In the genomic region with DNA sequence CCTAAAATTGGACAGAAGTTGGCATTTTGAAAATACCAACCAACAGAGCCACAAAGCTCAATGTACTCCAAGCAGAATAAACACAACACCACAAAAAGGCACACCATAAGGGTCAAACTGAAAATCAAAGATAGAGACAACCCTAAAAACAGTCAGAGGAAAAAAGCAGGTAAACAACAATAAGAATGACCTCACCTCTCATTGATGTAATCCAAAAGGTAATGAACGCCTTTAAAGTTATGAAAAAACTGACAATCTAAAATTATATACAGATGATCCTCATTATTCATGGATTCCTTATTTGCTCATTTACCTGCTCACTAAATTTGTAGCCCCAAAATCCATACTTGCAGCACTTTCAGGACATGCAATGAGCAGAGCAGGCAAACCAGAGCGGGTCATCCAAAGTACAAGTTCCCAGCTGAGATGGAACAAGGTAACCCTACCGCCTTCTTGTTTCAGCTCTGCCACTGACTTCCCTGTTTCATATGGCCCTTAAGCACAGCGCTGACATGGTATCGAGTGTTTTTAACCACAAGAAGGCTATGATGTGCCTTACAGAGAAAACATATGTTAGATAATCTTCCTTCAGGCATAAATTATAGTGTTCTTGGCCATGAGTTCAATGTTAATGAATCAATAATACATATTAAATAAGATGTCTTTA, we compare ENCODE assay signal across 8 cellular contexts. TPM values are rescaled to one million over a fixed set of nuclear protein-coding genes. Genes with fewer than 3 reads are reported as not detected.
DNase-seq lines count a peak whose midpoint lies in the region; ATAC-seq and TF ChIP-seq lines count a peak whose summit lies in the region.

No MANE protein-coding gene starts in this region.

- no peak for TF ChIP-seq CTCF in progenitor cell of endocrine pancreas (IDR thresholded peaks at IDR 0.05; ENCODE audit: unreplicated experiment)

- H3K9me3 Mint-ChIP-seq in effector memory CD8-positive, alpha-beta T cell: no peaks in the 10 kb centered on the region
- peaks cover 12% of the 10 kb centered on the region for H3K9me3 Mint-ChIP-seq in progenitor cell of endocrine pancreas (ENCODE audit: low read depth)

- DNase-seq in effector memory CD8-positive, alpha-beta T cell: no peak
- DNase-seq in HEK293T (ENCODE audit: extremely low spot score) (no peak), H7 (no peak), progenitor cell of endocrine pancreas (ENCODE audit: low spot score, unreplicated experiment) (no peak), COLO829 (ENCODE audit: low spot score) (no peak)

- peak; percentile 90 for ATAC-seq in GM18517 (IDR thresholded peaks at IDR 0.05; ENCODE audit: unreplicated experiment)
- peak; percentile 96 for ATAC-seq in GM21526 (IDR thresholded peaks at IDR 0.05; ENCODE audit: low FRiP score, unreplicated experiment)
- ATAC-seq in HG03457 (IDR thresholded peaks at IDR 0.05; ENCODE audit: unreplicated experiment): peak; percentile 92
- ATAC-seq in effector memory CD8-positive, alpha-beta T cell (replicated peaks): peak; percentile 47

- H3K4me1 Mint-ChIP-seq in effector memory CD8-positive, alpha-beta T cell (ENCODE audit: low read depth in 2 of 2): peaks cover 42 to 67% of the 10 kb centered on the region in 2 donors
- H3K4me1 Mint-ChIP-seq in progenitor cell of endocrine pancreas (ENCODE audit: low read depth): peaks cover 12% of the 10 kb centered on the region

- H3K27me3 Mint-ChIP-seq in effector memory CD8-positive, alpha-beta T cell: no peaks in the 10 kb centered on the region
- no peaks in the 10 kb centered on the region for H3K27me3 Mint-ChIP-seq in progenitor cell of endocrine pancreas

- H3K36me3 ChIP-seq in H7 (replicated peaks; ENCODE audit: control insufficient read depth, insufficient read depth, low read length): no peaks in the 10 kb centered on the region

- CTCF ChIA-PET in HEK293T (lab: Yijun Ruan, JAX): interaction anchor here (1.5 kb wide), 1 partner anchor 16 kb away, joined by 4 read pairs; no protein-coding TSS in a partner anchor

- peaks cover 7% of the 10 kb centered on the region for H3K36me3 Mint-ChIP-seq in effector memory CD8-positive, alpha-beta T cell (ENCODE audit: insufficient read depth)
- H3K36me3 Mint-ChIP-seq in progenitor cell of endocrine pancreas (ENCODE audit: insufficient read depth): peaks cover 11% of the 10 kb centered on the region

- H3K27ac Mint-ChIP-seq in effector memory CD8-positive, alpha-beta T cell: no peak overlapping the region
- H3K27ac Mint-ChIP-seq in progenitor cell of endocrine pancreas: no peak overlapping the region

- H3K27me3 ChIP-seq in H7 (ENCODE audit: control insufficient read depth, insufficient read depth, low read length): no peaks in the 10 kb centered on the region

- H3K4me3 ChIP-seq in H7 (ENCODE audit: insufficient read depth, low read depth, low read length): no peak overlapping the region

- peak overlapping the region in 1 of 2 donors; percentile 27 for H3K4me3 Mint-ChIP-seq in effector memory CD8-positive, alpha-beta T cell
- no peak overlapping the region for H3K4me3 Mint-ChIP-seq in progenitor cell of endocrine pancreas (ENCODE audit: low read depth)

- POLR2A ChIA-PET in HEK293T (lab: Yijun Ruan, JAX): interaction anchor here (1.0 kb wide), 1 partner anchor 18 kb away, joined by 4 read pairs; a partner anchor contains a TSS

TF ChIP-seq in HEK293T, 16 proteins besides CTCF, POLR2A, EP300 and RAD21:
- TF ChIP-seq CTBP1 (IDR thresholded peaks at IDR 0.05; ENCODE audit: borderline replicate concordance): no peak
- no peak for TF ChIP-seq L3MBTL2 (conservative IDR thresholded peaks at IDR 0.05)
- no peak for TF ChIP-seq FOXM1 (IDR thresholded peaks at IDR 0.05; ENCODE audit: borderline replicate concordance)
- no peak for TF ChIP-seq ARNT (IDR thresholded peaks at IDR 0.05)
- no peak for TF ChIP-seq ELF4 (IDR thresholded peaks at IDR 0.05)
- no peak for TF ChIP-seq ZNF384 (IDR thresholded peaks at IDR 0.05)
- TF ChIP-seq, protein P1, sequence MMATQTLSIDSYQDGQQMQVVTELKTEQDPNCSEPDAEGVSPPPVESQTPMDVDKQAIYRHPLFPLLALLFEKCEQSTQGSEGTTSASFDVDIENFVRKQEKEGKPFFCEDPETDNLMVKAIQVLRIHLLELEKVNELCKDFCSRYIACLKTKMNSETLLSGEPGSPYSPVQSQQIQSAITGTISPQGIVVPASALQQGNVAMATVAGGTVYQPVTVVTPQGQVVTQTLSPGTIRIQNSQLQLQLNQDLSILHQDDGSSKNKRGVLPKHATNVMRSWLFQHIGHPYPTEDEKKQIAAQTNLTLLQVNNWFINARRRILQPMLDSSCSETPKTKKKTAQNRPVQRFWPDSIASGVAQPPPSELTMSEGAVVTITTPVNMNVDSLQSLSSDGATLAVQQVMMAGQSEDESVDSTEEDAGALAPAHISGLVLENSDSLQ (IDR thresholded peaks at IDR 0.05): no peak
- TF ChIP-seq SUZ12 (IDR thresholded peaks at IDR 0.05): no peak
- no peak for TF ChIP-seq BHLHE40 (IDR thresholded peaks at IDR 0.05; ENCODE audit: borderline replicate concordance)
- no peak for TF ChIP-seq TARDBP (IDR thresholded peaks at IDR 0.05)
- no peak for TF ChIP-seq FOXK2 (IDR thresholded peaks at IDR 0.05)

RNA-seq across cellular contexts. Expression of a gene that starts 17.0 kb away (rescaled TPM):
- 131 and 136 TPM in 2 replicates for total RNA-seq in H7 (2014; rRNA removed; shearing (Covaris generic))
- total RNA-seq in progenitor cell of endocrine pancreas: 246 and 265 TPM in 2 replicates
